In the genomic region with DNA sequence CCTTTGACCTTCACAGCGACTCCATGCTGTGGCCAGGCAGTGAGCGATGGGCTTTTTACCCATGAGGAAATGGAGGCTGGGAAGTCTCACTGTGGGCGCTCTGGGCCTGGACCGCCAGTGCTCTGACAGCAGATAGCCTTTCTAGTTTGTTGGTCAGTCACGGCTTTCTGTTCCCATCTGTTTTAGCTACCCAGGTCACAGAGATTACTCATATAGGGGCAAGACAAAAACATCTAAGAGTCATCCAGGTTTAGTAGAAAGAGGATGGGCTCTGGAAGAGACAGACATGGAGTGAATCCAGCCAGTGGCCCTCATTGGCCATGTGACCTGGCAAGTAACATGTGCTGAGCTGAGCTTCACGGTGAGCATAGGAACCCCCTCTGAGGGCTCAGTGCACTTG, we compare ENCODE assay signal across 15 cellular contexts.
A peak's percentile ranks its signal among the peaks of the same experiment; 100 is the strongest.
DNase-seq lines count a peak whose midpoint lies in the region; ATAC-seq and TF ChIP-seq lines count a peak whose summit lies in the region.
"Had no signal": no experiment of that assay in that cellular context is flagged by ENCODE, and none has a peak within 500 bp of the region (broad histone marks: within the 10 kb centered on the region; RNA-seq: fewer than 3 reads in every experiment).

No MANE protein-coding gene starts in this region.

- H3K23me2 ChIP-seq in H9 (ENCODE audit: insufficient read length, low read depth, low read length, poor library complexity, severe bottlenecking) = no peaks in the 10 kb centered on the region

- H3K4me1 Mint-ChIP-seq in H9 = no peaks in the 10 kb centered on the region
- peaks cover 8% of the 10 kb centered on the region for H3K4me1 Mint-ChIP-seq in stimulated activated effector memory CD8-positive, alpha-beta T cell treated with anti-CD3 and anti-CD28 coated beads, Interleukin-12 subunit alpha, Interleukin-12 subunit beta, amount 100 ng/mL, for 72 hours

- H3K4me3 ChIP-seq in fibroblast of mammary gland (ENCODE audit: control insufficient read depth, low read depth, low read length) = no peak overlapping the region
- H3K4me3 ChIP-seq in ovary = no peak overlapping the region
- H3K4me3 ChIP-seq: BLaER1 treated with 17β-estradiol and CSF1 and Interleukin-3, amounts not matched to agents 10 nM and 100 nM; HAP-1 had no signal

- H3K4me2 ChIP-seq in H9 (ENCODE audit: insufficient read depth, insufficient read length, low read length) = no peak overlapping the region
- H3K4me2 ChIP-seq: BLaER1 treated with 17β-estradiol and CSF1 and Interleukin-3, amounts not matched to agents 10 nM and 100 nM had no signal

- H3K9me3 ChIP-seq in H9 (ENCODE audit: control insufficient read depth, low read depth, low read length) (no peaks in the 10 kb centered on the region), ovary (no peaks in the 10 kb centered on the region)
- H3K9me3 ChIP-seq: BLaER1 treated with 17β-estradiol and CSF1 and Interleukin-3, amounts not matched to agents 10 nM and 100 nM; HAP-1 had no signal

- no peak overlapping the region for H4K8ac ChIP-seq in H9 (replicated peaks; ENCODE audit: insufficient read length, low read depth, low read length)

- no peaks in the 10 kb centered on the region for H3K36me3 ChIP-seq in ovary
- H3K36me3 ChIP-seq: HAP-1 had no signal

- no peaks in the 10 kb centered on the region for H3K27me3 ChIP-seq in H9 (ENCODE audit: insufficient read depth, low read length)
- H3K27me3 ChIP-seq in ovary = no peaks in the 10 kb centered on the region
- H3K27me3 ChIP-seq: BLaER1 treated with 17β-estradiol and CSF1 and Interleukin-3, amounts not matched to agents 10 nM and 100 nM had no signal

- no peak overlapping the region for H2BK120ac ChIP-seq in H9 (ENCODE audit: low read depth, low read length, poor library complexity, severe bottlenecking)

- H4K5ac ChIP-seq in H9 (ENCODE audit: insufficient read length, low read depth, low read length) = no peak overlapping the region

- H3K27me3 Mint-ChIP-seq in H9 (ENCODE audit: low read depth) = no peaks in the 10 kb centered on the region
- H3K27me3 Mint-ChIP-seq: CD4-positive, CD25-positive, alpha-beta regulatory T cell had no signal

- no peak overlapping the region for H3K4me3 Mint-ChIP-seq in H9
- no peak overlapping the region for H3K4me3 Mint-ChIP-seq in stimulated activated effector memory CD8-positive, alpha-beta T cell treated with anti-CD3 and anti-CD28 coated beads, Interleukin-12 subunit alpha, Interleukin-12 subunit beta, amount 100 ng/mL, for 72 hours
- H3K4me3 Mint-ChIP-seq: CD4-positive, CD25-positive, alpha-beta regulatory T cell had no signal

- ATAC-seq in stimulated activated effector memory CD8-positive, alpha-beta T cell treated with anti-CD3 and anti-CD28 coated beads, Interleukin-12 subunit alpha, Interleukin-12 subunit beta, amount 100 ng/mL, for 72 hours = no peak
- no peak for ATAC-seq in HG02763 (IDR thresholded peaks at IDR 0.05; ENCODE audit: unreplicated experiment)

- H3K9me3 Mint-ChIP-seq in H9 = no peaks in the 10 kb centered on the region
- no peaks in the 10 kb centered on the region for H3K9me3 Mint-ChIP-seq in stimulated activated effector memory CD8-positive, alpha-beta T cell treated with anti-CD3 and anti-CD28 coated beads, Interleukin-12 subunit alpha, Interleukin-12 subunit beta, amount 100 ng/mL, for 72 hours

- no peak overlapping the region for H2AK5ac ChIP-seq in H9 (ENCODE audit: insufficient read length, low read length)

- H3K4ac ChIP-seq in H9 (ENCODE audit: low read depth, low read length) = no peak overlapping the region

- H4K20me1 ChIP-seq in H9 (ENCODE audit: control insufficient read depth, insufficient read depth, insufficient read length) = no peaks in the 10 kb centered on the region

- H3K27ac Mint-ChIP-seq in H9 = peak overlapping the region; percentile 21 to 60 (median 39); a peak in 1 of 7 replicates
- H3K27ac Mint-ChIP-seq in stimulated activated effector memory CD8-positive, alpha-beta T cell treated with anti-CD3 and anti-CD28 coated beads, Interleukin-12 subunit alpha, Interleukin-12 subunit beta, amount 100 ng/mL, for 72 hours = peak overlapping the region; percentile 40

- H3K4me1 ChIP-seq in H9 (ENCODE audit: insufficient read depth, low read length) (no peaks in the 10 kb centered on the region), ovary (ENCODE audit: insufficient read depth) (peaks cover 3% of the 10 kb centered on the region)

- TF ChIP-seq CTCF in H9 (conservative IDR thresholded peaks at IDR 0.05) (no peak), fibroblast of mammary gland (conservative IDR thresholded peaks at IDR 0.05; ENCODE audit: control insufficient read depth, insufficient read depth, low read depth, low read length) (no peak), ovary (IDR thresholded peaks at IDR 0.05) (no peak)

- TF ChIP-seq EP300 in ovary (IDR thresholded peaks at IDR 0.05) = no peak

- H2BK15ac ChIP-seq in H9 (ENCODE audit: low read depth, low read length) = no peak overlapping the region

- intact Hi-C loops in ovary (cut with DNase I) = no loop called here

- H3K23ac ChIP-seq in H9 (ENCODE audit: insufficient read length, low read depth, low read length) = no peak overlapping the region

- no peaks in the 10 kb centered on the region; the same call in 1 of the 2 replicates for H3K79me2 ChIP-seq in H9 (ENCODE audit: insufficient read depth, low read length)

- H3K14ac ChIP-seq in H9 (ENCODE audit: insufficient read depth, low read length) = no peak overlapping the region

- no peak overlapping the region for H2BK5ac ChIP-seq in H9 (ENCODE audit: insufficient read length, low read length)

- no peak for TF ChIP-seq POLR2A in ovary (IDR thresholded peaks at IDR 0.05)

- WGBS in H9 (ENCODE audit: extremely low coverage, insufficient read length, low lambda C conversion rate) = no CpG with 5 or more reads among the region's 6 CpGs
- WGBS in ovary, 3 donors = 92 to 96% (median 94%) methylated on average over 6 of the region's 6 CpGs

- H3K56ac ChIP-seq in H9 (ENCODE audit: insufficient read length, low read depth, low read length) = no peak overlapping the region

- peaks cover 0 to 22% (median 11%) of the 10 kb centered on the region in 3 experiments; a peak in 6 of 7 replicates for H3K36me3 Mint-ChIP-seq in H9 (ENCODE audit: insufficient read depth in 1 of 3, low read depth in 3 of 3)
- H3K36me3 Mint-ChIP-seq in stimulated activated effector memory CD8-positive, alpha-beta T cell treated with anti-CD3 and anti-CD28 coated beads, Interleukin-12 subunit alpha, Interleukin-12 subunit beta, amount 100 ng/mL, for 72 hours = peaks cover 59% of the 10 kb centered on the region

- no peak overlapping the region for H4K91ac ChIP-seq in H9 (ENCODE audit: insufficient read length, low read depth, low read length)

- no peak overlapping the region for H2BK12ac ChIP-seq in H9 (ENCODE audit: insufficient read length, low read depth, low read length)

- H3K27ac ChIP-seq in H9 (ENCODE audit: insufficient read length, low read depth, low read length) (no peak overlapping the region), ovary (no peak overlapping the region)
- H3K27ac ChIP-seq: BLaER1 treated with 17β-estradiol and CSF1 and Interleukin-3, amounts not matched to agents 10 nM and 100 nM had no signal

- no peak overlapping the region for H3T11ph ChIP-seq in H9 (ENCODE audit: low read length)

- no peak overlapping the region for H2BK20ac ChIP-seq in H9 (ENCODE audit: low read depth, low read length, poor library complexity, severe bottlenecking)

- no peaks in the 10 kb centered on the region for H3K79me1 ChIP-seq in H9 (ENCODE audit: insufficient read depth, low read depth, low read length, poor library complexity, severe bottlenecking)

- no peak overlapping the region for H3K18ac ChIP-seq in H9 (ENCODE audit: insufficient read length, low read depth, low read length)

- peak; percentile 13 for DNase-seq in NCI-H82 (lab: John Stamatoyannopoulos, UW)
- no peak for DNase-seq in NCI-H82 treated with DMSO at 0.1 percent for 48 hours (lab: John Stamatoyannopoulos, UW; ENCODE audit: unreplicated experiment)
- no peak for DNase-seq in H9
- DNase-seq in fibroblast of mammary gland (ENCODE audit: low read depth) = peak; percentile 31
- no peak for DNase-seq in stimulated activated effector memory CD8-positive, alpha-beta T cell treated with anti-CD3 and anti-CD28 coated beads, Interleukin-12 subunit alpha, Interleukin-12 subunit beta, amount 100 ng/mL, for 72 hours (ENCODE audit: low spot score in 2 of 2)
- DNase-seq in AG08395 (ENCODE audit: low spot score) = no peak
- no peak for DNase-seq in ovary
- DNase-seq: 8988T; Calu3; CD4-positive, CD25-positive, alpha-beta regulatory T cell; DMS79; GOT3 had no signal

- H3K9ac ChIP-seq in H9 (ENCODE audit: extremely low read depth, insufficient read length, low read length) = no peak overlapping the region
- H3K9ac ChIP-seq: BLaER1 treated with 17β-estradiol and CSF1 and Interleukin-3, amounts not matched to agents 10 nM and 100 nM had no signal

- no peak overlapping the region for H2AFZ ChIP-seq in H9 (ENCODE audit: low read length)

Comparison
In these comparisons a context has a peak if more than half of its experiments do, and no peak if none do; other contexts are left out.
1. DNase-seq: peak in NCI-H82 (single experiment) and fibroblast of mammary gland (single experiment); none in NCI-H82 treated with DMSO at 0.1 percent for 48 hours (single experiment), H9 (single experiment), stimulated activated effector memory CD8-positive, alpha-beta T cell treated with anti-CD3 and anti-CD28 coated beads, Interleukin-12 subunit alpha, Interleukin-12 subunit beta, amount 100 ng/mL, for 72 hours (0 of 2), AG08395 (single experiment) and ovary (0 of 5).